In genomic region chr11:100640071-100640470, GRCh38 we compare ENCODE assay signal across 16 cellular contexts. TPM values are rescaled to one million over a fixed set of nuclear protein-coding genes. Genes with fewer than 3 reads are reported as not detected.
DNase-seq lines count a peak whose midpoint lies in the region; ATAC-seq and TF ChIP-seq lines count a peak whose summit lies in the region.
"Had no signal": no experiment of that assay in that cellular context is flagged by ENCODE, and none has a peak within 500 bp of the region (broad histone marks: within the 10 kb centered on the region; RNA-seq: fewer than 3 reads in every experiment).

No MANE protein-coding gene starts in this region.

- peaks cover under 1% of the 10 kb centered on the region for H3K4me1 ChIP-seq in left ventricle myocardium inferior
- H3K4me1 ChIP-seq: BLaER1 treated with 17β-estradiol and CSF1 and Interleukin-3, amounts not matched to agents 10 nM and 100 nM had no signal

- peak overlapping the region in 1 of 5 experiments; percentile 2 for H3K4me3 Mint-ChIP-seq in brain
- H3K4me3 Mint-ChIP-seq in mesothelial cell of epicardium, result no peak overlapping the region
- H3K4me3 Mint-ChIP-seq in osteocyte (ENCODE audit: unreplicated experiment), result no peak overlapping the region
- H3K4me3 Mint-ChIP-seq: CD4-positive, CD25-positive, alpha-beta regulatory T cell; H9 had no signal

- no peaks in the 10 kb centered on the region for H3K36me3 Mint-ChIP-seq in brain
- H3K36me3 Mint-ChIP-seq in mesothelial cell of epicardium, result no peaks in the 10 kb centered on the region
- no peaks in the 10 kb centered on the region for H3K36me3 Mint-ChIP-seq in osteocyte (ENCODE audit: unreplicated experiment)
- H3K36me3 Mint-ChIP-seq: CD4-positive, CD25-positive, alpha-beta regulatory T cell had no signal

- H3K27me3 Mint-ChIP-seq in brain (peaks cover 10% of the 10 kb centered on the region), mesothelial cell of epicardium (ENCODE audit: low read depth) (no peaks in the 10 kb centered on the region), osteocyte (ENCODE audit: unreplicated experiment) (peaks cover 5% of the 10 kb centered on the region)
- H3K27me3 Mint-ChIP-seq: CD4-positive, CD25-positive, alpha-beta regulatory T cell had no signal

- no peaks in the 10 kb centered on the region for H3K36me3 ChIP-seq in left ventricle myocardium inferior
- H3K36me3 ChIP-seq: BLaER1 treated with 17β-estradiol and CSF1 and Interleukin-3, amounts not matched to agents 10 nM and 100 nM had no signal

- peaks cover 0 to 11% (median 0%) of the 10 kb centered on the region in 5 experiments for H3K9me3 Mint-ChIP-seq in brain
- no peaks in the 10 kb centered on the region for H3K9me3 Mint-ChIP-seq in mesothelial cell of epicardium
- no peaks in the 10 kb centered on the region for H3K9me3 Mint-ChIP-seq in osteocyte (ENCODE audit: unreplicated experiment)
- H3K9me3 Mint-ChIP-seq: H9 had no signal

- H3K27me3 ChIP-seq in left ventricle myocardium inferior (ENCODE audit: low read depth), result no peaks in the 10 kb centered on the region
- H3K27me3 ChIP-seq: BLaER1 treated with 17β-estradiol and CSF1 and Interleukin-3, amounts not matched to agents 10 nM and 100 nM had no signal

- peak overlapping the region in 4 of 5 experiments; percentile 14 to 82 (median 67) for H3K27ac Mint-ChIP-seq in brain
- H3K27ac Mint-ChIP-seq in mesothelial cell of epicardium, result peak overlapping the region; percentile 64
- H3K27ac Mint-ChIP-seq in osteocyte (ENCODE audit: unreplicated experiment), result peak overlapping the region; percentile 39
- H3K27ac Mint-ChIP-seq: CD4-positive, CD25-positive, alpha-beta regulatory T cell had no signal

- H3K27ac ChIP-seq in left ventricle myocardium inferior (replicated peaks), result peak overlapping the region; percentile 54
- H3K27ac ChIP-seq: BLaER1 treated with 17β-estradiol and CSF1 and Interleukin-3, amounts not matched to agents 10 nM and 100 nM had no signal

- peaks cover 51% of the 10 kb centered on the region for H3K4me1 Mint-ChIP-seq in brain
- peaks cover 33% of the 10 kb centered on the region for H3K4me1 Mint-ChIP-seq in mesothelial cell of epicardium
- H3K4me1 Mint-ChIP-seq in osteocyte (ENCODE audit: unreplicated experiment), result peaks cover 35% of the 10 kb centered on the region
- H3K4me1 Mint-ChIP-seq: CD4-positive, CD25-positive, alpha-beta regulatory T cell had no signal

- ATAC-seq in left cardiac atrium, result no peak
- ATAC-seq in HG02885 (IDR thresholded peaks at IDR 0.05; ENCODE audit: poor library complexity, unreplicated experiment), result no peak
- ATAC-seq: HepG2 had no signal

- intact Hi-C loops in left ventricle myocardium inferior (cut with micrococcal nuclease), result no loop called here
- intact Hi-C loops in left cardiac atrium (cut with DNase I), result no loop called here

- peaks cover 8% of the 10 kb centered on the region for H3K9me3 ChIP-seq in left ventricle myocardium inferior (replicated peaks)
- H3K9me3 ChIP-seq: BLaER1 treated with 17β-estradiol and CSF1 and Interleukin-3, amounts not matched to agents 10 nM and 100 nM had no signal

- TF ChIP-seq CTCF in left ventricle myocardium inferior (IDR thresholded peaks at IDR 0.05; ENCODE audit: borderline replicate concordance) (no peak), brain (conservative IDR thresholded peaks at IDR 0.05) (no peak), mesothelial cell of epicardium (IDR thresholded peaks at IDR 0.05; ENCODE audit: unreplicated experiment) (no peak), osteocyte (IDR thresholded peaks at IDR 0.05) (no peak)

- no peak overlapping the region for H3K4me3 ChIP-seq in left ventricle myocardium inferior
- H3K4me3 ChIP-seq: BLaER1 treated with 17β-estradiol and CSF1 and Interleukin-3, amounts not matched to agents 10 nM and 100 nM had no signal

- DNase-seq in left ventricle myocardium inferior (no peak), left cardiac atrium (no peak), mesothelial cell of epicardium (ENCODE audit: low spot score in 2 of 2, unreplicated experiment in 2 of 2) (no peak), osteocyte (ENCODE audit: extremely low spot score, unreplicated experiment) (no peak), GM03348 (ENCODE audit: low spot score) (no peak), NCI-H1105 (lab: John Stamatoyannopoulos, UW) (no peak)
- DNase-seq: ACHN; CD4-positive, CD25-positive, alpha-beta regulatory T cell; DMS79; GOT3; H9 had no signal

RNA-seq across cellular contexts. Expression of gene ARHGAP42, which starts 47.0 kb away (rescaled TPM):
- total RNA-seq in left ventricle myocardium inferior (11.1 TPM), left cardiac atrium (10 to 100 TPM in 1 of 2 donors, 1 to 10 TPM in 1; 9.0 to 12.8 TPM), mesothelial cell of epicardium (19.4 to 21.3 TPM (median 20.2 TPM) in 3 replicates), osteocyte (12.7 and 14.2 TPM in 2 replicates)
- polyA plus RNA-seq in brain (ENCODE audit: insufficient read depth, low read depth, low replicate concordance), result 0.59 TPM
- total RNA-seq: CD4-positive, CD25-positive, alpha-beta regulatory T cell; G401 had no signal
- polyA plus RNA-seq: CD4-positive, CD25-positive, alpha-beta regulatory T cell had no signal
